13 cellular contexts compared by ENCODE assay signal in genomic region chrX:40088299-40088625, GRCh38. TPM values are rescaled to one million over a fixed set of nuclear protein-coding genes. Genes with fewer than 3 reads are reported as not detected.
DNase-seq lines count a peak whose midpoint lies in the region; ATAC-seq and TF ChIP-seq lines count a peak whose summit lies in the region.
"Had no signal": no experiment of that assay in that cellular context is flagged by ENCODE, and none has a peak within 500 bp of the region (broad histone marks: within the 10 kb centered on the region; RNA-seq: fewer than 3 reads in every experiment).

No MANE protein-coding gene starts in this region.

- no peaks in the 10 kb centered on the region for H3K27me3 Mint-ChIP-seq in mesothelial cell of epicardium (ENCODE audit: low read depth)

- DNase-seq in A673 (ENCODE audit: low spot score) (peak; percentile 41), body of pancreas (no peak), mesothelial cell of epicardium (ENCODE audit: low spot score in 2 of 2, unreplicated experiment in 2 of 2) (no peak), aorta (no peak), nucleus accumbens (lab: John Stamatoyannopoulos, UW) (no peak), erythroblast (lab: John Stamatoyannopoulos, UW) (no peak)
- no peak for DNase-seq in stimulated activated CD4-positive, alpha-beta T cell treated with anti-CD3 and anti-CD28 coated beads, Interleukin-4, amount 100 ng/mL, for 24 hours
- DNase-seq: AML-193; GDM1; stimulated activated CD4-positive, alpha-beta T cell treated with anti-CD3 and anti-CD28 coated beads, Interleukin-1b, Interleukin-23, amount 100 ng/mL, for 48 hours had no signal

- peaks cover 75% of the 10 kb centered on the region for H3K4me1 Mint-ChIP-seq in mesothelial cell of epicardium

- no peaks in the 10 kb centered on the region for H3K36me3 Mint-ChIP-seq in mesothelial cell of epicardium

- H3K9me3 ChIP-seq in A673 (ENCODE audit: low read depth, low read length, poor library complexity, severe bottlenecking) (no peaks in the 10 kb centered on the region), HUES48 (ENCODE audit: control insufficient read depth, insufficient read depth, low read length) (no peaks in the 10 kb centered on the region), body of pancreas (no peaks in the 10 kb centered on the region), aorta (ENCODE audit: control insufficient read depth, low read length) (no peaks in the 10 kb centered on the region)

- peak overlapping the region; percentile 86 for H3K27ac Mint-ChIP-seq in mesothelial cell of epicardium

- H3K9ac ChIP-seq in HUES48 (ENCODE audit: low read depth, low read length), result no peak overlapping the region

- no TSS peak for BruUV-seq in A673 (replicated peaks; lab: Mats Ljungman, UMichigan)

- POLR2A ChIA-PET in A673 (lab: Charles Lee; ENCODE audit: low non-redundant PET), result no interaction called here

- H3K4me3 ChIP-seq in A673 (ENCODE audit: low read depth, low read length, poor library complexity, severe bottlenecking), result no peak overlapping the region
- H3K4me3 ChIP-seq in HUES48 (ENCODE audit: low read depth, low read length), result peak overlapping the region; percentile 74
- no peak overlapping the region for H3K4me3 ChIP-seq in body of pancreas
- no peak overlapping the region for H3K4me3 ChIP-seq in aorta (ENCODE audit: low read length in 2 of 2)
- H3K4me3 ChIP-seq: cardiac muscle cell had no signal

- peaks cover 61% of the 10 kb centered on the region for H3K4me1 ChIP-seq in A673 (ENCODE audit: insufficient read depth, low read length, poor library complexity, severe bottlenecking)
- H3K4me1 ChIP-seq in HUES48 (ENCODE audit: control insufficient read depth, insufficient read depth, low read length), result peaks cover 56% of the 10 kb centered on the region
- peaks cover 86% of the 10 kb centered on the region for H3K4me1 ChIP-seq in body of pancreas
- H3K4me1 ChIP-seq in aorta (ENCODE audit: control insufficient read depth in 1 of 2, insufficient read depth in 2 of 2, low read length in 2 of 2), result no peaks in the 10 kb centered on the region

- intact Hi-C loops in A673 (cut with micrococcal nuclease; ENCODE audit: unreplicated experiment), result no loop called here
- intact Hi-C loops in body of pancreas (cut with DNase I), result no loop called here
- intact Hi-C loops in aorta (cut with DNase I), result loop anchor here (5.0 to 10.0 kb wide), 3 partner anchors 183 to 361 kb away; no protein-coding TSS in a partner anchor

- H3K9me3 Mint-ChIP-seq in mesothelial cell of epicardium, result peaks cover 4% of the 10 kb centered on the region

- TF ChIP-seq POLR2A in body of pancreas (IDR thresholded peaks at IDR 0.05) (no peak), erythroblast (IDR thresholded peaks at IDR 0.05; ENCODE audit: low read length) (no peak)

- H3K27me3 ChIP-seq in A673 (replicated peaks; ENCODE audit: insufficient read depth, low read depth, low read length, poor library complexity), result no peaks in the 10 kb centered on the region
- peaks cover 45% of the 10 kb centered on the region for H3K27me3 ChIP-seq in HUES48 (ENCODE audit: control insufficient read depth, insufficient read depth, low read length)
- H3K27me3 ChIP-seq in body of pancreas, result no peaks in the 10 kb centered on the region
- H3K27me3 ChIP-seq in aorta (ENCODE audit: control insufficient read depth in 1 of 2, insufficient read depth in 2 of 2, low read length in 1 of 2), result no peaks in the 10 kb centered on the region

- no peaks in the 10 kb centered on the region for H3K36me3 ChIP-seq in A673 (ENCODE audit: insufficient read depth, low read length, poor library complexity, severe bottlenecking)
- no peaks in the 10 kb centered on the region for H3K36me3 ChIP-seq in HUES48 (ENCODE audit: control insufficient read depth, insufficient read depth, low read length)
- no peaks in the 10 kb centered on the region for H3K36me3 ChIP-seq in body of pancreas (replicated peaks in 1 of 2; ENCODE audit: insufficient read depth in 1 of 2, low read depth in 2 of 2)
- no peaks in the 10 kb centered on the region for H3K36me3 ChIP-seq in aorta (ENCODE audit: control insufficient read depth in 1 of 2, insufficient read depth in 2 of 2, low read length in 1 of 2)
- H3K36me3 ChIP-seq: cardiac muscle cell had no signal

- no peak overlapping the region for H3K4me3 Mint-ChIP-seq in mesothelial cell of epicardium

- CTCF ChIA-PET in A673 (lab: Charles Lee), result no interaction called here

- H3K27ac ChIP-seq in A673 (ENCODE audit: low read depth, low read length, poor library complexity, severe bottlenecking) (no peak overlapping the region), HUES48 (ENCODE audit: low read depth, low read length) (peak overlapping the region; percentile 9), body of pancreas (peak overlapping the region in 3 of 4 donors; percentile 65 to 83 (median 77)), aorta (ENCODE audit: low read depth in 1 of 2, low read length in 2 of 2) (peak overlapping the region in 1 of 2 donors; percentile 72)
- H3K27ac ChIP-seq: cardiac muscle cell had no signal

- ATAC-seq in body of pancreas (no peak), aorta (ENCODE audit: low FRiP score) (no peak)
- ATAC-seq: Right ventricle myocardium inferior had no signal

- TF ChIP-seq CTCF in A673 (conservative IDR thresholded peaks at IDR 0.05; ENCODE audit: low read depth, low read length) (no peak), body of pancreas (IDR thresholded peaks at IDR 0.05) (no peak), mesothelial cell of epicardium (IDR thresholded peaks at IDR 0.05; ENCODE audit: unreplicated experiment) (no peak)

- 8 to 47% methylated on average over 2 to 5 of the region's 5 CpGs for WGBS in body of pancreas, 2 donors
- WGBS in aorta, 2 donors, result 12 to 18% methylated on average over 5 of the region's 5 CpGs

RNA-seq across cellular contexts. Expression of gene BCOR, which starts 9.5 kb away (rescaled TPM):
- total RNA-seq in A673 (2021), result 58.8 and 59.0 TPM in 2 replicates
- 10 to 100 TPM; 13.2 to 23.6 TPM for total RNA-seq in body of pancreas
- total RNA-seq in mesothelial cell of epicardium, result 49.0 to 52.3 TPM (median 49.7 TPM) in 3 replicates
- 10 to 100 TPM; 22.6 to 46.7 TPM for total RNA-seq in aorta
- 10 to 100 TPM in 1 of 2 donors, 1 to 10 TPM in 1; 8.3 to 12.2 TPM for polyA plus RNA-seq in aorta

Comparison
In these comparisons a context has a peak if more than half of its experiments do, and no peak if none do; other contexts are left out.
1. intact Hi-C loops: an anchor here in aorta (5.0 to 10.0 kb wide); none called in A673 and body of pancreas.